ENCODE assay signal across 1 cellular context in the genomic region with DNA sequence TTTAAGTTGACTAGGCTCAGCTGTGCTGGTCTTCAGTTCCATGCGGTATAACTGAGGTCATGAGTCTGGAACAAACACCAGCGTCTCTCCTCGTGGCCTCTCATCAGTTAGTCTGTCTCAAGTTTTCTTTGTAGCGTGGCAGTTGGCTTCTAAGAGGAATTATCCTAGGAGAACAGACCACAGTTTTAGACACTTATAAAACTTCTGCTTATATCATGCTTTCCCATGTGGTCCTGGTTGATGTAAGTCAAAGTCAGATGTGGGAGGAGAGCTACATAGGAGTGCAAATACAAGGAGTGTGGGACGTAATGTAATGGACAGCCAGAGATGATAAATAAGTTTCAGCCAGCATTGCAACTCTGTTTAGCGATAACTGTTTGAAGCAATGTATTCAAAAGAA.
A peak's percentile ranks its signal among the peaks of the same experiment; 100 is the strongest.
TF ChIP-seq lines count a peak whose summit lies in the region.

No MANE protein-coding gene starts in this region.

TF ChIP-seq in K562, 482 proteins besides CTCF, POLR2A, EP300 and RAD21 (continued from another document):
- TF ChIP-seq, protein P1, sequence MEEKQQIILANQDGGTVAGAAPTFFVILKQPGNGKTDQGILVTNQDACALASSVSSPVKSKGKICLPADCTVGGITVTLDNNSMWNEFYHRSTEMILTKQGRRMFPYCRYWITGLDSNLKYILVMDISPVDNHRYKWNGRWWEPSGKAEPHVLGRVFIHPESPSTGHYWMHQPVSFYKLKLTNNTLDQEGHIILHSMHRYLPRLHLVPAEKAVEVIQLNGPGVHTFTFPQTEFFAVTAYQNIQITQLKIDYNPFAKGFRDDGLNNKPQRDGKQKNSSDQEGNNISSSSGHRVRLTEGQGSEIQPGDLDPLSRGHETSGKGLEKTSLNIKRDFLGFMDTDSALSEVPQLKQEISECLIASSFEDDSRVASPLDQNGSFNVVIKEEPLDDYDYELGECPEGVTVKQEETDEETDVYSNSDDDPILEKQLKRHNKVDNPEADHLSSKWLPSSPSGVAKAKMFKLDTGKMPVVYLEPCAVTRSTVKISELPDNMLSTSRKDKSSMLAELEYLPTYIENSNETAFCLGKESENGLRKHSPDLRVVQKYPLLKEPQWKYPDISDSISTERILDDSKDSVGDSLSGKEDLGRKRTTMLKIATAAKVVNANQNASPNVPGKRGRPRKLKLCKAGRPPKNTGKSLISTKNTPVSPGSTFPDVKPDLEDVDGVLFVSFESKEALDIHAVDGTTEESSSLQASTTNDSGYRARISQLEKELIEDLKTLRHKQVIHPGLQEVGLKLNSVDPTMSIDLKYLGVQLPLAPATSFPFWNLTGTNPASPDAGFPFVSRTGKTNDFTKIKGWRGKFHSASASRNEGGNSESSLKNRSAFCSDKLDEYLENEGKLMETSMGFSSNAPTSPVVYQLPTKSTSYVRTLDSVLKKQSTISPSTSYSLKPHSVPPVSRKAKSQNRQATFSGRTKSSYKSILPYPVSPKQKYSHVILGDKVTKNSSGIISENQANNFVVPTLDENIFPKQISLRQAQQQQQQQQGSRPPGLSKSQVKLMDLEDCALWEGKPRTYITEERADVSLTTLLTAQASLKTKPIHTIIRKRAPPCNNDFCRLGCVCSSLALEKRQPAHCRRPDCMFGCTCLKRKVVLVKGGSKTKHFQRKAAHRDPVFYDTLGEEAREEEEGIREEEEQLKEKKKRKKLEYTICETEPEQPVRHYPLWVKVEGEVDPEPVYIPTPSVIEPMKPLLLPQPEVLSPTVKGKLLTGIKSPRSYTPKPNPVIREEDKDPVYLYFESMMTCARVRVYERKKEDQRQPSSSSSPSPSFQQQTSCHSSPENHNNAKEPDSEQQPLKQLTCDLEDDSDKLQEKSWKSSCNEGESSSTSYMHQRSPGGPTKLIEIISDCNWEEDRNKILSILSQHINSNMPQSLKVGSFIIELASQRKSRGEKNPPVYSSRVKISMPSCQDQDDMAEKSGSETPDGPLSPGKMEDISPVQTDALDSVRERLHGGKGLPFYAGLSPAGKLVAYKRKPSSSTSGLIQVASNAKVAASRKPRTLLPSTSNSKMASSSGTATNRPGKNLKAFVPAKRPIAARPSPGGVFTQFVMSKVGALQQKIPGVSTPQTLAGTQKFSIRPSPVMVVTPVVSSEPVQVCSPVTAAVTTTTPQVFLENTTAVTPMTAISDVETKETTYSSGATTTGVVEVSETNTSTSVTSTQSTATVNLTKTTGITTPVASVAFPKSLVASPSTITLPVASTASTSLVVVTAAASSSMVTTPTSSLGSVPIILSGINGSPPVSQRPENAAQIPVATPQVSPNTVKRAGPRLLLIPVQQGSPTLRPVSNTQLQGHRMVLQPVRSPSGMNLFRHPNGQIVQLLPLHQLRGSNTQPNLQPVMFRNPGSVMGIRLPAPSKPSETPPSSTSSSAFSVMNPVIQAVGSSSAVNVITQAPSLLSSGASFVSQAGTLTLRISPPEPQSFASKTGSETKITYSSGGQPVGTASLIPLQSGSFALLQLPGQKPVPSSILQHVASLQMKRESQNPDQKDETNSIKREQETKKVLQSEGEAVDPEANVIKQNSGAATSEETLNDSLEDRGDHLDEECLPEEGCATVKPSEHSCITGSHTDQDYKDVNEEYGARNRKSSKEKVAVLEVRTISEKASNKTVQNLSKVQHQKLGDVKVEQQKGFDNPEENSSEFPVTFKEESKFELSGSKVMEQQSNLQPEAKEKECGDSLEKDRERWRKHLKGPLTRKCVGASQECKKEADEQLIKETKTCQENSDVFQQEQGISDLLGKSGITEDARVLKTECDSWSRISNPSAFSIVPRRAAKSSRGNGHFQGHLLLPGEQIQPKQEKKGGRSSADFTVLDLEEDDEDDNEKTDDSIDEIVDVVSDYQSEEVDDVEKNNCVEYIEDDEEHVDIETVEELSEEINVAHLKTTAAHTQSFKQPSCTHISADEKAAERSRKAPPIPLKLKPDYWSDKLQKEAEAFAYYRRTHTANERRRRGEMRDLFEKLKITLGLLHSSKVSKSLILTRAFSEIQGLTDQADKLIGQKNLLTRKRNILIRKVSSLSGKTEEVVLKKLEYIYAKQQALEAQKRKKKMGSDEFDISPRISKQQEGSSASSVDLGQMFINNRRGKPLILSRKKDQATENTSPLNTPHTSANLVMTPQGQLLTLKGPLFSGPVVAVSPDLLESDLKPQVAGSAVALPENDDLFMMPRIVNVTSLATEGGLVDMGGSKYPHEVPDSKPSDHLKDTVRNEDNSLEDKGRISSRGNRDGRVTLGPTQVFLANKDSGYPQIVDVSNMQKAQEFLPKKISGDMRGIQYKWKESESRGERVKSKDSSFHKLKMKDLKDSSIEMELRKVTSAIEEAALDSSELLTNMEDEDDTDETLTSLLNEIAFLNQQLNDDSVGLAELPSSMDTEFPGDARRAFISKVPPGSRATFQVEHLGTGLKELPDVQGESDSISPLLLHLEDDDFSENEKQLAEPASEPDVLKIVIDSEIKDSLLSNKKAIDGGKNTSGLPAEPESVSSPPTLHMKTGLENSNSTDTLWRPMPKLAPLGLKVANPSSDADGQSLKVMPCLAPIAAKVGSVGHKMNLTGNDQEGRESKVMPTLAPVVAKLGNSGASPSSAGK (IDR thresholded peaks at IDR 0.05) = no peak
- TF ChIP-seq E2F3 (CRISPR knock-in tag; IDR thresholded peaks at IDR 0.05) = no peak
- TF ChIP-seq CBFA2T3 (IDR thresholded peaks at IDR 0.05) = peak; percentile 75
- TF ChIP-seq ZNF57 (CRISPR knock-in tag; IDR thresholded peaks at IDR 0.05) = no peak
- no peak for TF ChIP-seq ARID2 (IDR thresholded peaks at IDR 0.05)
- TF ChIP-seq, protein P2, sequence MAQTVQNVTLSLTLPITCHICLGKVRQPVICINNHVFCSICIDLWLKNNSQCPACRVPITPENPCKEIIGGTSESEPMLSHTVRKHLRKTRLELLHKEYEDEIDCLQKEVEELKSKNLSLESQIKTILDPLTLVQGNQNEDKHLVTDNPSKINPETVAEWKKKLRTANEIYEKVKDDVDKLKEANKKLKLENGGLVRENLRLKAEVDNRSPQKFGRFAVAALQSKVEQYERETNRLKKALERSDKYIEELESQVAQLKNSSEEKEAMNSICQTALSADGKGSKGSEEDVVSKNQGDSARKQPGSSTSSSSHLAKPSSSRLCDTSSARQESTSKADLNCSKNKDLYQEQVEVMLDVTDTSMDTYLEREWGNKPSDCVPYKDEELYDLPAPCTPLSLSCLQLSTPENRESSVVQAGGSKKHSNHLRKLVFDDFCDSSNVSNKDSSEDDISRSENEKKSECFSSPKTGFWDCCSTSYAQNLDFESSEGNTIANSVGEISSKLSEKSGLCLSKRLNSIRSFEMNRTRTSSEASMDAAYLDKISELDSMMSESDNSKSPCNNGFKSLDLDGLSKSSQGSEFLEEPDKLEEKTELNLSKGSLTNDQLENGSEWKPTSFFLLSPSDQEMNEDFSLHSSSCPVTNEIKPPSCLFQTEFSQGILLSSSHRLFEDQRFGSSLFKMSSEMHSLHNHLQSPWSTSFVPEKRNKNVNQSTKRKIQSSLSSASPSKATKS (CRISPR knock-in tag; IDR thresholded peaks at IDR 0.05) = no peak
TF ChIP-seq in K562: peak in this region for 12.
